10 cellular contexts compared by ENCODE assay signal in genomic region chr5:14268236-14268701, GRCh38.
DNase-seq lines count a peak whose midpoint lies in the region; ATAC-seq and TF ChIP-seq lines count a peak whose summit lies in the region.
"Had no signal": no experiment of that assay in that cellular context is flagged by ENCODE, and none has a peak within 500 bp of the region (broad histone marks: within the 10 kb centered on the region; RNA-seq: fewer than 3 reads in every experiment).

No MANE protein-coding gene starts in this region.

- H3K27ac ChIP-seq in coronary artery: peak overlapping the region; percentile 2 to 80
- H3K27ac ChIP-seq: lower lobe of right lung had no signal

- DNase-seq in BE2C: peak; percentile 63
- DNase-seq in M059J (ENCODE audit: low read depth): peak; percentile 99
- no peak for DNase-seq in coronary artery (ENCODE audit: low spot score)
- no peak for DNase-seq in mucosa of descending colon
- DNase-seq in AML-193 (lab: John Stamatoyannopoulos, UW): no peak
- DNase-seq in stimulated activated CD4-positive, alpha-beta T cell treated with anti-CD3 and anti-CD28 coated beads, Interleukin-2, amount 100 ng/mL, for 48 hours: no peak
- DNase-seq: activated naive CD4-positive, alpha-beta T cell treated with anti-CD3 and anti-CD28 coated beads, Interleukin-2, amount 50 U/mL, for 16 hours; lower lobe of right lung had no signal

- H3K27me3 ChIP-seq in BE2C: no peaks in the 10 kb centered on the region

- H3K36me3 ChIP-seq in BE2C: no peaks in the 10 kb centered on the region; the same call in 1 of the 2 replicates
- no peaks in the 10 kb centered on the region for H3K36me3 ChIP-seq in mucosa of descending colon (ENCODE audit: low read depth)

- H3K4me1 ChIP-seq in BE2C (peaks cover 54% of the 10 kb centered on the region), mucosa of descending colon (ENCODE audit: low read depth) (peaks cover 24% of the 10 kb centered on the region)

- intact Hi-C loops in mucosa of descending colon (cut with DNase I, micrococcal nuclease): loop anchor here in 1 of 2 donors (10.0 kb wide), 1 partner anchor 123 kb away; the partner anchor contains the start of gene TRIO

- TF ChIP-seq CTCF in BE2C (IDR thresholded peaks at IDR 0.05; ENCODE audit: low read depth, low read length) (no peak), coronary artery (IDR thresholded peaks at IDR 0.05) (no peak), mucosa of descending colon (IDR thresholded peaks at IDR 0.05) (no peak)

- ATAC-seq in mucosa of descending colon: peak; percentile 20
- no peak for ATAC-seq in HG03097 (IDR thresholded peaks at IDR 0.05; ENCODE audit: low FRiP score, unreplicated experiment)
- ATAC-seq in HG03135 (IDR thresholded peaks at IDR 0.05; ENCODE audit: unreplicated experiment): no peak

- H3K9me3 ChIP-seq in BE2C (no peaks in the 10 kb centered on the region), mucosa of descending colon (no peaks in the 10 kb centered on the region)
- H3K9me3 ChIP-seq: lower lobe of right lung had no signal

- no peak overlapping the region for H3K4me3 ChIP-seq in BE2C (ENCODE audit: low read depth, low read length)
- H3K4me3 ChIP-seq in coronary artery: peak overlapping the region; percentile 4
- no peak overlapping the region for H3K4me3 ChIP-seq in mucosa of descending colon
- H3K4me3 ChIP-seq: lower lobe of right lung had no signal

Comparison
In these comparisons a context has a peak if more than half of its experiments do, and no peak if none do; other contexts are left out.
1. DNase-seq: peak in BE2C (single experiment) and M059J (single experiment); none in coronary artery (single experiment), mucosa of descending colon (0 of 3), AML-193 (0 of 2) and stimulated activated CD4-positive, alpha-beta T cell treated with anti-CD3 and anti-CD28 coated beads, Interleukin-2, amount 100 ng/mL, for 48 hours (0 of 2).